In the genomic region with DNA sequence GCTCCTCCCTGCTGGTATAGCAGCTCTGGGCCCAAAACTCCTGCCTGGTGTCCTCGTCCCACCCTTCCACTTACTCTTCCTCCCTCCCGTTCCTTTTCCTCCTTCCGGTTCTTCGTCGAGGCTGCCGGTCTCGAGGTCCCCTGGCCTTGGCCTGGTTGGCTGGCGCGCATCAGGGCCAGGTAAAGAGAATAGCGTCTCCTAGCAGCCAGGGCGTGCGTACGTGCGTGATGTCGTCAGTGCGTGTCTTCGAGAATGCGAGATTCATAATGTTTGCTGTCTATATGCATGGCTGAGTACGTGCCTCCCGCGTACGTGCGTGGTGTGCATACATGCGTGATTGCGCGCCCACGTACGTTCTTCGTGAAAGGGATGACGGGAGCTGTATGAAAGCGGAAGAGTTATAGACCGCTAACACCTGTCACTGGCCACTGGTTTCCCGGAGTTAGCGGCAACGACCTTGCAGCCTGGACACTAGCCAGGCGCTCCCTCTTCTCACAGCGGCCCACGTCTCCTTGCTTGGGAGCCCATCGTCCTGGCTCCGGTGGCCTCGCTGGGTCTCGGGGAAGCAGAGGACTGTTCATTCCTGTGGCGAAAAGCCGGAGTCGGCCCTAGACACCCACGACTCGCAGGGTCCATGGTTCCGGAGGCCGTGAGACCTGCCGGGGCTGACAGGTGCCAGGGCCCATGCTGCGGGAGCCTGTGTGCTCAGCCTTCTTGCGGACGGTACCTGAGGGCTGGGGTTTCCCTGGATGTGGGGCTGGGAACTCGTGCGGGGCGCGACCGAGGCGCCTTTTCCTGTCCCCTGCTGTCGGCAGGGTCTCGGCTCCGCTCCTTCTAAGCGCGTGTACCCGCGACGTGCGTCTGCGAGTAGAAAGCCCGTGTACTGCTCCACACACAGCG, we compare ENCODE assay signal across 1 cellular context.
TF ChIP-seq lines count a peak whose summit lies in the region.

TSS of gene EOLA1 (plus strand) at position 392 of the 900 bp plus-strand sequence. CDS start 4,619 bp downstream, outside the sequence.

TF ChIP-seq in K562, 482 proteins besides CTCF, POLR2A, EP300 and RAD21 (continued from another document):
- no peak for TF ChIP-seq ZNF311 (CRISPR knock-in tag; IDR thresholded peaks at IDR 0.05)
